8 cellular contexts compared by ENCODE assay signal in the genomic region with DNA sequence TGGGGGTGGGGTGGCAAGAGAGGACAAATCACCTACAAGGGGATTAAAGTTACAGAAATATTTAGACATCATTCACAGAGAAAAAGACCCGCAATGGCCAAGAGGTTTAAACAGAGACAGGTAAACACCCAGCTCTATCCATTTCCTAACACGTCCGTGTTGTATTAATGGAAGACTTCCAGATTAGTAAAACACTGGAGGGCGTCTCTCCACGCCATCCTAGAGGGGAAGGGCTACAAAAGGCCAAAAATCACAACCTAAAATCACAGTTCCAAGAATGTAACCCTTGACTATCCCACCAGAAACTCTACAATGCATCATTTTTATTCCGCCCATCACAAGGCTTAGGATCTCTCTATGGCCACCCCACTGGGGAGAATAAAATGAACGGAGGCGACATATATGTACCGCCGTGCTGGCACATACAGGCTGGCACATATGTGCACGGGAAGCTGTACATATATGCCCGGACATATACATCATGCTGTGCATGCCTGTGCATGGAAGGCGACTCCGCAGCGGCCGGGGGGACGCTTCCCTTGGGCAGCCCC. TPM values are rescaled to one million over a fixed set of nuclear protein-coding genes. Genes with fewer than 3 reads are reported as not detected.
A peak's percentile ranks its signal among the peaks of the same experiment; 100 is the strongest.
DNase-seq lines count a peak whose midpoint lies in the region; ATAC-seq and TF ChIP-seq lines count a peak whose summit lies in the region.

No MANE protein-coding gene starts in this region.

- intact Hi-C loops in Right ventricle myocardium inferior (cut with DNase I) = no loop called here
- intact Hi-C loops in cardiac septum (cut with DNase I) = no loop called here
- intact Hi-C loops in sigmoid colon (cut with DNase I) = no loop called here

- H3K27me3 ChIP-seq in Peyer's patch = no peaks in the 10 kb centered on the region
- H3K27me3 ChIP-seq in fibroblast of lung (ENCODE audit: control insufficient read depth, insufficient read depth, low read length) = no peaks in the 10 kb centered on the region
- H3K27me3 ChIP-seq in sigmoid colon = peaks cover 0 to 19% (median 0%) of the 10 kb centered on the region in 3 donors

- TF ChIP-seq POLR2A in Peyer's patch (IDR thresholded peaks at IDR 0.05) = no peak
- TF ChIP-seq POLR2A in sigmoid colon (IDR thresholded peaks at IDR 0.05) = no peak

- peak overlapping the region; percentile 17 for H2AFZ ChIP-seq in fibroblast of lung (ENCODE audit: low read length)

- H3K4me3 ChIP-seq in Peyer's patch = peak overlapping the region; percentile 35 to 79 (median 50)
- H3K4me3 ChIP-seq in fibroblast of lung (replicated peaks in 1 of 4; ENCODE audit: control extremely low read depth in 1 of 4, insufficient read depth in 1 of 4, low read depth in 3 of 4, low read length in 4 of 4) = peak overlapping the region; percentile 48 to 56 (median 52)
- peak overlapping the region in 3 of 4 donors; percentile 45 to 56 (median 55) for H3K4me3 ChIP-seq in sigmoid colon

- peak overlapping the region; percentile 90 for H3K4me2 ChIP-seq in fibroblast of lung (ENCODE audit: extremely low read depth, insufficient read depth, low read length)

- DNase-seq in Right ventricle myocardium inferior (ENCODE audit: missing footprints) = no peak
- DNase-seq in cardiac septum (ENCODE audit: low spot score) = no peak
- DNase-seq in Peyer's patch = no peak
- DNase-seq in fibroblast of lung (ENCODE audit: low read depth in 2 of 2) = no peak
- no peak for DNase-seq in sigmoid colon
- DNase-seq in NCI-H1930 (lab: John Stamatoyannopoulos, UW) = no peak

- H3K4me1 ChIP-seq in Peyer's patch = peaks cover 0 to 6% (median 0%) of the 10 kb centered on the region in 4 donors
- no peaks in the 10 kb centered on the region for H3K4me1 ChIP-seq in fibroblast of lung (ENCODE audit: control insufficient read depth, extremely low read depth, insufficient read depth, low read length)
- peaks cover 0 to 14% (median 10%) of the 10 kb centered on the region in 4 donors for H3K4me1 ChIP-seq in sigmoid colon

- no peaks in the 10 kb centered on the region for H3K36me3 ChIP-seq in Peyer's patch
- no peaks in the 10 kb centered on the region for H3K36me3 ChIP-seq in fibroblast of lung (ENCODE audit: control insufficient read depth, insufficient read depth, low read length)
- no peaks in the 10 kb centered on the region for H3K36me3 ChIP-seq in sigmoid colon

- no peak for TF ChIP-seq EP300 in sigmoid colon (IDR thresholded peaks at IDR 0.05)

- no peaks in the 10 kb centered on the region for H4K20me1 ChIP-seq in fibroblast of lung (ENCODE audit: control insufficient read depth, extremely low read depth, insufficient read depth, low read length)

- H3K9me3 ChIP-seq in Peyer's patch (no peaks in the 10 kb centered on the region), fibroblast of lung (ENCODE audit: control insufficient read depth, insufficient read depth, low read depth, low read length) (no peaks in the 10 kb centered on the region), sigmoid colon (no peaks in the 10 kb centered on the region)

- H3K9ac ChIP-seq in fibroblast of lung (ENCODE audit: insufficient read depth, low read length) = no peak overlapping the region

- TF ChIP-seq CTCF in Peyer's patch (IDR thresholded peaks at IDR 0.05) = no peak
- no peak for TF ChIP-seq CTCF in fibroblast of lung (conservative IDR thresholded peaks at IDR 0.05 in 1 of 2, IDR thresholded peaks at IDR 0.05 in 1 of 2; ENCODE audit: low read depth in 1 of 2, low read length in 2 of 2)
- no peak for TF ChIP-seq CTCF in sigmoid colon (IDR thresholded peaks at IDR 0.05)

- WGBS in sigmoid colon, 2 donors = 1 to 4% methylated on average over 17 of the region's 17 CpGs

- H3K79me2 ChIP-seq in fibroblast of lung (ENCODE audit: control insufficient read depth, insufficient read depth, low read length) = no peaks in the 10 kb centered on the region

- peak; percentile 37 for ATAC-seq in Right ventricle myocardium inferior
- ATAC-seq in GM21528 (IDR thresholded peaks at IDR 0.05; ENCODE audit: low FRiP score, unreplicated experiment) = no peak
- ATAC-seq in GM19455 (IDR thresholded peaks at IDR 0.05; ENCODE audit: unreplicated experiment) = no peak

- H3K27ac ChIP-seq in Peyer's patch = peak overlapping the region in 3 of 4 donors; percentile 53 to 93 (median 86)
- no peak overlapping the region for H3K27ac ChIP-seq in fibroblast of lung (ENCODE audit: insufficient read depth, low read length)
- peak overlapping the region in 2 of 4 donors; percentile 18 to 64 for H3K27ac ChIP-seq in sigmoid colon

RNA-seq across cellular contexts. Expression of a gene that starts 0.8 kb away (rescaled TPM):
- total RNA-seq in Right ventricle myocardium inferior (1.7 TPM), cardiac septum (3.2 TPM), Peyer's patch (10 to 100 TPM in 3 of 4 donors, 1 to 10 TPM in 1; 6.6 to 70.7 (median 33.9) TPM), fibroblast of lung (0.17 TPM in 1 of 2 replicates, not detected in the other), sigmoid colon (1 to 10 TPM; 1.6 to 6.1 (median 3.2) TPM)
- polyA plus RNA-seq in fibroblast of lung (0.03 and 0.10 TPM in 2 replicates), sigmoid colon (1 to 10 TPM; 1.4 to 3.0 (median 2.8) TPM)
- 0.08 TPM in 1 of 2 replicates, not detected in the other for polyA plus RNA-seq in fibroblast of lung (2012)
- not detected in 2 replicates for polyA minus RNA-seq in fibroblast of lung (ENCODE audit: low replicate concordance)
